Comparison of ENCODE assay signal across 24 cellular contexts in the genomic region with DNA sequence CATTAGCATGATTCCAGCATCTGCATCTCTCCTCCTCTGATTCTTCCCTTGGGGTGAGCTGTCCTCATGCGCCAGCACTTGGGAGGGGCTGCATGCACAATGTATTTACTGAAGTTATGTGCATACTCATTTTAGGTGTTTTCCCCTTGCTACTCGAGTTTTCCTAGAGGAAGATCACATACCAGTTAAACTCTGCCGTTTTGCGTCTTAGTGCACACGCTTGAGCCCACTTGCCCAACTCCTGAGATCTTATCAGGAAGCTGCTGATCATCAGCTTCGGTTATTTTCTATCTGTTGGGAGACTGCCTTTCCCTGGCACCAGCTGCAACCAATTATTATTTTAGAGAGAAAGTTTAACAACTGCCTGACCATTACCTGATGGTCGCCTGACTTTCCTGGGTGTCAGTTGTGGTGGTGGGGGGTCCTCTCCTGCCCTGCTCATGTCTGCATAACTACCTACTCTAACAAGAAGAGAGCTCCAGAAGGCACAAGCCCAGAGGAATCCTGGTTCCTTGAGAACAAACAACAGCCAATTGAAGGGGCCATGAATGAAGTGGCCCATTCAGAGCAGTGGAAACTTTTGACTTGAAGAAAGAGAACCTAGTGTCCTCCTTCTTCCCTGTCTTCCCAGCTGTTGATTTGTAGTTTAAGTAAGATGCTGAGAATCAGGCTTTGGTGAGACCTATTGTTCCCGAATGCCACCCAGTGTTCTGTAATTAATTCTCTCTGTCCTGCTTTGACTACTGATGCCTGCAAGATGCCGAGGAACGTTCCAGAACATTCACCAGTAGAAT.
A peak's percentile ranks its signal among the peaks of the same experiment; 100 is the strongest.
DNase-seq lines count a peak whose midpoint lies in the region; ATAC-seq and TF ChIP-seq lines count a peak whose summit lies in the region.
"Had no signal": no experiment of that assay in that cellular context is flagged by ENCODE, and none has a peak within 500 bp of the region (broad histone marks: within the 10 kb centered on the region; RNA-seq: fewer than 3 reads in every experiment).

No MANE protein-coding gene starts in this region.

- H3K79me2 ChIP-seq in neural progenitor cell (ENCODE audit: low read depth), result no peaks in the 10 kb centered on the region

- H4K20me1 ChIP-seq in neural progenitor cell (ENCODE audit: low read depth), result no peaks in the 10 kb centered on the region

- no peaks in the 10 kb centered on the region for H3K36me3 ChIP-seq in mesenchymal stem cell (ENCODE audit: control insufficient read depth in 1 of 2, insufficient read depth in 2 of 2, low read depth in 1 of 2, low read length in 2 of 2)
- no peaks in the 10 kb centered on the region for H3K36me3 ChIP-seq in thymus (ENCODE audit: control insufficient read depth, insufficient read depth)
- H3K36me3 ChIP-seq in neural progenitor cell, result no peaks in the 10 kb centered on the region

- H3K36me3 Mint-ChIP-seq in T-cell (no peaks in the 10 kb centered on the region), neural progenitor cell (peaks cover 2% of the 10 kb centered on the region)
- H3K36me3 Mint-ChIP-seq: CD8-positive, alpha-beta memory T cell had no signal

- H3F3A ChIP-seq in neural progenitor cell (ENCODE audit: low read depth), result no peaks in the 10 kb centered on the region

- H3K27ac ChIP-seq in mesenchymal stem cell (ENCODE audit: low read length, poor library complexity, severe bottlenecking), result no peak overlapping the region
- H3K27ac ChIP-seq in thymus (ENCODE audit: low read depth), result peak overlapping the region; percentile 60
- H3K27ac ChIP-seq in neural progenitor cell, result no peak overlapping the region
- H3K27ac ChIP-seq: 22Rv1, KMS-11, SK-N-MC had no signal

- H3K4me3 ChIP-seq in mesenchymal stem cell (ENCODE audit: insufficient read depth in 1 of 2, low read depth in 1 of 2, low read length in 2 of 2), result peak overlapping the region in 1 of 2 experiments; percentile 13
- H3K4me3 ChIP-seq in thymus (ENCODE audit: low read length), result no peak overlapping the region
- H3K4me3 ChIP-seq in neural progenitor cell, result no peak overlapping the region
- H3K4me3 ChIP-seq: SK-N-MC had no signal

- ATAC-seq in T-cell (replicated peaks in 1 of 4), result no peak
- ATAC-seq in HG02840 (IDR thresholded peaks at IDR 0.05; ENCODE audit: low FRiP score, unreplicated experiment), result no peak
- ATAC-seq: HCT116 had no signal

- H3K4me3 Mint-ChIP-seq in T-cell (no peak overlapping the region), neural progenitor cell (no peak overlapping the region)

- no peak overlapping the region for H3K23ac ChIP-seq in mesenchymal stem cell (ENCODE audit: low read length in 2 of 2)

- 92% methylated on average over 10 of the region's 10 CpGs for WGBS in mesenchymal stem cell
- WGBS in thymus, result 85% methylated on average over 10 of the region's 10 CpGs

- no peak for TF ChIP-seq CTCF in neural progenitor cell (IDR thresholded peaks at IDR 0.05)

- H4K8ac ChIP-seq in mesenchymal stem cell (ENCODE audit: low read length), result no peak overlapping the region

- CTCF ChIA-PET in T-cell (lab: Charles Lee), result interaction anchor here in 1 of 2 donors (0.6 kb wide), 1 partner anchor 17 kb away, joined by 3 read pairs; no protein-coding TSS in a partner anchor

- H4K91ac ChIP-seq in mesenchymal stem cell (ENCODE audit: low read length), result no peak overlapping the region

- H2BK120ac ChIP-seq in mesenchymal stem cell (ENCODE audit: low read depth, low read length), result no peak overlapping the region

- H2AFZ ChIP-seq in mesenchymal stem cell (ENCODE audit: low read depth, low read length) (no peak overlapping the region), neural progenitor cell (replicated peaks) (no peak overlapping the region)

- H3K9me3 Mint-ChIP-seq in T-cell (peaks cover 0 to 7% (median 0%) of the 10 kb centered on the region in 3 donors), neural progenitor cell (peaks cover 29% of the 10 kb centered on the region)
- H3K9me3 Mint-ChIP-seq: CD8-positive, alpha-beta memory T cell had no signal

- H3K4me1 ChIP-seq in mesenchymal stem cell (ENCODE audit: control insufficient read depth, insufficient read depth, low read depth, low read length) (peaks cover 8% of the 10 kb centered on the region), thymus (ENCODE audit: control insufficient read depth, insufficient read depth, low read length) (no peaks in the 10 kb centered on the region), neural progenitor cell (no peaks in the 10 kb centered on the region)

- no peak overlapping the region for H3K4me2 ChIP-seq in mesenchymal stem cell (ENCODE audit: low read length, poor library complexity, severe bottlenecking)
- H3K4me2 ChIP-seq in neural progenitor cell, result no peak overlapping the region
- H3K4me2 ChIP-seq: KMS-11 had no signal

- no peak overlapping the region for H3K18ac ChIP-seq in mesenchymal stem cell (ENCODE audit: low read depth in 1 of 2, low read length in 2 of 2)

- H2AK5ac ChIP-seq in mesenchymal stem cell (ENCODE audit: low read length, severe bottlenecking), result no peak overlapping the region

- POLR2A ChIA-PET in T-cell (lab: Charles Lee), result interaction anchor here in 1 of 2 donors (0.5 kb wide), 1 partner anchor 1524 kb away, joined by 5 read pairs; no protein-coding TSS in a partner anchor

- no peak overlapping the region for H2BK5ac ChIP-seq in mesenchymal stem cell (ENCODE audit: low read depth, low read length, poor library complexity, severe bottlenecking)

- peaks cover 13% of the 10 kb centered on the region for H3K9me3 ChIP-seq in mesenchymal stem cell (ENCODE audit: control insufficient read depth, low read length)
- no peaks in the 10 kb centered on the region for H3K9me3 ChIP-seq in thymus (ENCODE audit: control insufficient read depth)
- H3K9me3 ChIP-seq in neural progenitor cell (ENCODE audit: low read depth), result peaks cover 12% of the 10 kb centered on the region

- H3K27me3 ChIP-seq in mesenchymal stem cell (ENCODE audit: control insufficient read depth in 1 of 2, insufficient read depth in 1 of 2, low read length in 2 of 2) (no peaks in the 10 kb centered on the region), thymus (ENCODE audit: control insufficient read depth, insufficient read depth) (no peaks in the 10 kb centered on the region), neural progenitor cell (no peaks in the 10 kb centered on the region)

- H3K9ac ChIP-seq in mesenchymal stem cell (ENCODE audit: low read length), result peak overlapping the region; percentile 38
- no peak overlapping the region for H3K9ac ChIP-seq in neural progenitor cell
- H3K9ac ChIP-seq: KMS-11 had no signal

- peak overlapping the region; percentile 82 to 87 for H3K27ac Mint-ChIP-seq in T-cell
- no peak overlapping the region for H3K27ac Mint-ChIP-seq in neural progenitor cell

- peak overlapping the region in 1 of 2 experiments; percentile 52 for H2BK12ac ChIP-seq in mesenchymal stem cell (ENCODE audit: low read length in 2 of 2)

- no peaks in the 10 kb centered on the region for H3K79me1 ChIP-seq in mesenchymal stem cell (replicated peaks; ENCODE audit: low read length, poor library complexity, severe bottlenecking)

- H3K27me3 Mint-ChIP-seq in T-cell (peaks cover 0 to 4% of the 10 kb centered on the region in 2 donors), neural progenitor cell (ENCODE audit: insufficient read depth, low read depth) (peaks cover 6% of the 10 kb centered on the region)

- H3K14ac ChIP-seq in mesenchymal stem cell (ENCODE audit: low read length in 2 of 2), result no peak overlapping the region

- H3K4ac ChIP-seq in mesenchymal stem cell (ENCODE audit: low read depth in 1 of 2, low read length in 2 of 2), result no peak overlapping the region

- H3K4me1 Mint-ChIP-seq in T-cell (peaks cover 18 to 41% (median 30%) of the 10 kb centered on the region in 3 donors), neural progenitor cell (peaks cover 3% of the 10 kb centered on the region)

- DNase-seq in DMS79 treated with DMSO at 0.1 percent for 48 hours (lab: John Stamatoyannopoulos, UW), result peak; percentile 56
- no peak for DNase-seq in DMS79 (lab: John Stamatoyannopoulos, UW)
- DNase-seq in T-cell, result no peak
- DNase-seq in mesenchymal stem cell, result no peak
- DNase-seq in neural progenitor cell (ENCODE audit: low spot score), result no peak
- no peak for DNase-seq in AML-193 (lab: John Stamatoyannopoulos, UW)
- DNase-seq: ACHN; C1 segment of cervical spinal cord; Calu3; CD8-positive, alpha-beta memory T cell; DMS153; GDM1; NCI-H1092 treated with DMSO at 0.1 percent for 48 hours; NCI-H1436 treated with DMSO at 0.1 percent for 48 hours; NCI-H2029; NCI-H2171; NCI-H345; NCI-H82 had no signal

- H2BK15ac ChIP-seq in mesenchymal stem cell (ENCODE audit: low read depth, poor library complexity, severe bottlenecking), result peak overlapping the region; percentile 36
